Comparison of ENCODE assay signal across 16 cellular contexts in genomic region chr20:1300083-1300840, GRCh38. TPM values are rescaled to one million over a fixed set of nuclear protein-coding genes. Genes with fewer than 3 reads are reported as not detected.
A peak's percentile ranks its signal among the peaks of the same experiment; 100 is the strongest.
DNase-seq lines count a peak whose midpoint lies in the region; ATAC-seq and TF ChIP-seq lines count a peak whose summit lies in the region.
"Had no signal": no experiment of that assay in that cellular context is flagged by ENCODE, and none has a peak within 500 bp of the region (broad histone marks: within the 10 kb centered on the region; RNA-seq: fewer than 3 reads in every experiment).

No MANE protein-coding gene starts in this region.

- no peak for TF ChIP-seq CTCF in PC-3 (conservative IDR thresholded peaks at IDR 0.05; ENCODE audit: low read depth, low read length)

- peak overlapping the region; percentile 59 for H3K4me3 Mint-ChIP-seq in activated naive CD4-positive, alpha-beta T cell treated with anti-CD3 and anti-CD28 coated beads, Interleukin-2, amount 50 U/mL, for 24 hours
- no peak overlapping the region for H3K4me3 Mint-ChIP-seq in immature natural killer cell
- H3K4me3 Mint-ChIP-seq: dendritic cell treated with granulocyte-macrophage colony-stimulating factor and Interleukin-4, amounts not matched to agents 40 ng/mL and 50 ng/mL, for 4 days; stimulated activated memory B cell treated with anti-CD40 and anti-IgM and Interleukin-4, amounts not matched to agents 10 μg/mL and 1 μg/mL and 100 μg/mL, for 72 hours had no signal

- H3K4me1 ChIP-seq in PC-3 (ENCODE audit: insufficient read depth, low read length): peaks cover 13% of the 10 kb centered on the region

- CTCF ChIA-PET in PC-3 (lab: Charles Lee): no interaction called here

- POLR2A ChIA-PET in PC-3 (lab: Charles Lee; ENCODE audit: unreplicated experiment): no interaction called here

- peaks cover 3% of the 10 kb centered on the region for H3K36me3 Mint-ChIP-seq in activated naive CD4-positive, alpha-beta T cell treated with anti-CD3 and anti-CD28 coated beads, Interleukin-2, amount 50 U/mL, for 24 hours
- peaks cover 0 to 14% (median 8%) of the 10 kb centered on the region in 3 donors for H3K36me3 Mint-ChIP-seq in immature natural killer cell

- H3K4me2 ChIP-seq in PC-3 (ENCODE audit: low read length): peak overlapping the region; percentile 21

- H3K9ac ChIP-seq in PC-3 (ENCODE audit: low read length): no peak overlapping the region

- no peak overlapping the region for H3K27ac Mint-ChIP-seq in activated naive CD4-positive, alpha-beta T cell treated with anti-CD3 and anti-CD28 coated beads, Interleukin-2, amount 50 U/mL, for 24 hours
- H3K27ac Mint-ChIP-seq in immature natural killer cell: no peak overlapping the region
- H3K27ac Mint-ChIP-seq: dendritic cell treated with granulocyte-macrophage colony-stimulating factor and Interleukin-4, amounts not matched to agents 40 ng/mL and 50 ng/mL, for 4 days; stimulated activated memory B cell treated with anti-CD40 and anti-IgM and Interleukin-4, amounts not matched to agents 10 μg/mL and 1 μg/mL and 100 μg/mL, for 72 hours had no signal

- H3K27ac ChIP-seq in PC-3 (ENCODE audit: low read length) (0 out of 2 replicates have a peak overlapping the region, but pooled peaks have one; percentile 5), cingulate gyrus (ENCODE audit: low read depth, low read length) (peak overlapping the region; percentile 39), temporal lobe (ENCODE audit: low read depth, low read length) (peak overlapping the region; percentile 59)
- H3K27ac ChIP-seq: esophagus muscularis mucosa, WERI-Rb-1 had no signal

- H2AFZ ChIP-seq in PC-3 (ENCODE audit: low read length): no peak overlapping the region

- no peaks in the 10 kb centered on the region for H3K9me2 ChIP-seq in PC-3 (replicated peaks; ENCODE audit: low read length)

- H3F3A ChIP-seq in PC-3 (ENCODE audit: low read length, unreplicated experiment): no peaks in the 10 kb centered on the region

- BruUV-seq in PC-3 (replicated peaks; lab: Mats Ljungman, UMichigan): no TSS peak

- no peaks in the 10 kb centered on the region for H3K9me3 ChIP-seq in PC-3 (ENCODE audit: low read length)
- H3K9me3 ChIP-seq: esophagus muscularis mucosa, heart left ventricle had no signal

- H3K4me3 ChIP-seq in PC-3 (ENCODE audit: low read length): no peak overlapping the region
- H3K4me3 ChIP-seq: esophagus muscularis mucosa, heart left ventricle, skin epidermis had no signal

- H3K4me1 Mint-ChIP-seq in activated naive CD4-positive, alpha-beta T cell treated with anti-CD3 and anti-CD28 coated beads, Interleukin-2, amount 50 U/mL, for 24 hours: peaks cover 37% of the 10 kb centered on the region
- H3K4me1 Mint-ChIP-seq in immature natural killer cell: peaks cover 0 to 7% of the 10 kb centered on the region in 2 donors

- no peaks in the 10 kb centered on the region for H3K9me3 Mint-ChIP-seq in activated naive CD4-positive, alpha-beta T cell treated with anti-CD3 and anti-CD28 coated beads, Interleukin-2, amount 50 U/mL, for 24 hours
- no peaks in the 10 kb centered on the region for H3K9me3 Mint-ChIP-seq in immature natural killer cell
- H3K9me3 Mint-ChIP-seq: dendritic cell treated with granulocyte-macrophage colony-stimulating factor and Interleukin-4, amounts not matched to agents 40 ng/mL and 50 ng/mL, for 4 days; H9; stimulated activated memory B cell treated with anti-CD40 and anti-IgM and Interleukin-4, amounts not matched to agents 10 μg/mL and 1 μg/mL and 100 μg/mL, for 72 hours had no signal

- no peak for DNase-seq in activated naive CD4-positive, alpha-beta T cell (lab: John Stamatoyannopoulos, UW)
- DNase-seq in PC-3: no peak
- DNase-seq in immature natural killer cell: no peak
- DNase-seq: DMS79 treated with DMSO at 0.1 percent for 48 hours, kidney glomerular epithelial cell had no signal

- ATAC-seq in PC-3: no peak
- no peak for ATAC-seq in GM18502 (IDR thresholded peaks at IDR 0.05; ENCODE audit: poor library complexity, unreplicated experiment)

- no peaks in the 10 kb centered on the region for H3K79me2 ChIP-seq in PC-3 (ENCODE audit: low read length)

- H4K20me1 ChIP-seq in PC-3 (ENCODE audit: low read length): no peaks in the 10 kb centered on the region

- no peaks in the 10 kb centered on the region for H3K27me3 ChIP-seq in PC-3 (ENCODE audit: low read length)
- H3K27me3 ChIP-seq: esophagus muscularis mucosa, heart left ventricle had no signal

- 0 out of 2 replicates have a peak, but pooled peaks cover 4% of the 10 kb centered on the region for H3K36me3 ChIP-seq in PC-3 (ENCODE audit: low read depth, low read length)
- H3K36me3 ChIP-seq: WERI-Rb-1 had no signal

- H3K27me3 Mint-ChIP-seq in activated naive CD4-positive, alpha-beta T cell treated with anti-CD3 and anti-CD28 coated beads, Interleukin-2, amount 50 U/mL, for 24 hours: no peaks in the 10 kb centered on the region
- peaks cover 0 to 4% (median 3%) of the 10 kb centered on the region in 3 donors for H3K27me3 Mint-ChIP-seq in immature natural killer cell (ENCODE audit: low read depth in 3 of 3)
- H3K27me3 Mint-ChIP-seq: stimulated activated memory B cell treated with anti-CD40 and anti-IgM and Interleukin-4, amounts not matched to agents 10 μg/mL and 1 μg/mL and 100 μg/mL, for 72 hours had no signal

- intact Hi-C loops in PC-3 (cut with micrococcal nuclease): no loop called here

RNA-seq across cellular contexts. Expression of gene SDCBP2, which starts 28.7 kb away (rescaled TPM):
- total RNA-seq in PC-3 (2014; rRNA removed): 14.4 and 25.5 TPM in 2 replicates
- total RNA-seq in temporal lobe: 2.7 TPM
- 1 to 10 TPM; 1.3 to 2.0 (median 1.8) TPM for polyA plus RNA-seq in immature natural killer cell

RNA-seq across cellular contexts. Expression of gene SNPH, which starts 34.2 kb away (rescaled TPM):
- total RNA-seq in PC-3 (2014; rRNA removed) (21.4 and 24.9 TPM in 2 replicates), temporal lobe (13.5 TPM)
- polyA plus RNA-seq in immature natural killer cell: 1 to 10 TPM in 2 of 3 donors, under 1 TPM in 1; 0.59 to 2.8 (median 1.1) TPM

Comparison
In these comparisons a context has a peak if more than half of its experiments do, and no peak if none do; other contexts are left out.
1. H3K27ac ChIP-seq: peak in every context shown above with its lines; median percentile 59 in temporal lobe; 39 in cingulate gyrus; 5 in PC-3.